Comparison of ENCODE assay signal across 9 cellular contexts in genomic region chr1:204975568-204976235, GRCh38.
DNase-seq lines count a peak whose midpoint lies in the region; ATAC-seq, FAIRE-seq and TF ChIP-seq lines count a peak whose summit lies in the region.
"Had no signal": no experiment of that assay in that cellular context is flagged by ENCODE, and none has a peak within 500 bp of the region (broad histone marks: within the 10 kb centered on the region; RNA-seq: fewer than 3 reads in every experiment).

No MANE protein-coding gene starts in this region.

- CTCF ChIA-PET in CD8-positive, alpha-beta T cell (lab: Charles Lee), result interaction anchor here (0.7 to 5.3 kb wide), 12 partner anchors 10 to 286 kb away, joined by 3 to 66 read pairs (median 4); partner anchors contain the start of gene TMCC2

- no peak overlapping the region for H3K4me3 ChIP-seq in CD8-positive, alpha-beta T cell (ENCODE audit: low read depth, low read length)
- H3K4me3 ChIP-seq in H7 (ENCODE audit: insufficient read depth, low read depth, low read length), result no peak overlapping the region
- H3K4me3 ChIP-seq in fibroblast of the aortic adventitia (ENCODE audit: low read depth, low read length), result no peak overlapping the region

- no peaks in the 10 kb centered on the region for H3K36me3 Mint-ChIP-seq in CD8-positive, alpha-beta T cell
- no peaks in the 10 kb centered on the region for H3K36me3 Mint-ChIP-seq in activated T-cell treated with anti-CD3 and anti-CD28 coated beads, Interleukin-2, amount 50 U/mL, for 4 hours (ENCODE audit: insufficient read depth)

- H3K27me3 Mint-ChIP-seq in CD8-positive, alpha-beta T cell (ENCODE audit: low read depth), result peaks cover 16% of the 10 kb centered on the region
- H3K27me3 Mint-ChIP-seq in activated T-cell treated with anti-CD3 and anti-CD28 coated beads, Interleukin-2, amount 50 U/mL, for 4 hours (ENCODE audit: low read depth), result peaks cover 27% of the 10 kb centered on the region

- no peak overlapping the region for H3K27ac Mint-ChIP-seq in CD8-positive, alpha-beta T cell
- H3K27ac Mint-ChIP-seq: T-helper 1 cell treated with Interleukin-12 subunit alpha and Interleukin-12 subunit beta and Interleukin-4 antibody, amounts not matched to agents 30 μg/mL and 1 μg/mL, for 36 hours had no signal

- ATAC-seq in CD8-positive, alpha-beta T cell, result peak; percentile 74
- ATAC-seq in activated T-cell treated with anti-CD3 and anti-CD28 coated beads, Interleukin-2, amount 50 U/mL, for 4 hours, result peak; percentile 65 to 75
- peak; percentile 56 for ATAC-seq in omental fat pad (ENCODE audit: low FRiP score)

- peak; percentile 75 for TF ChIP-seq CTCF in CD8-positive, alpha-beta T cell (IDR thresholded peaks at IDR 0.05)
- TF ChIP-seq CTCF in fibroblast of the aortic adventitia (IDR thresholded peaks at IDR 0.05; ENCODE audit: insufficient read depth, low read length) (peak; percentile 91), omental fat pad (IDR thresholded peaks at IDR 0.05) (peak in 1 of 3 donors; percentile 37)

- no peaks in the 10 kb centered on the region for H3K4me1 Mint-ChIP-seq in CD8-positive, alpha-beta T cell (ENCODE audit: low read depth)
- peaks cover 9% of the 10 kb centered on the region for H3K4me1 Mint-ChIP-seq in activated T-cell treated with anti-CD3 and anti-CD28 coated beads, Interleukin-2, amount 50 U/mL, for 4 hours (ENCODE audit: low read depth)

- H3K4me3 Mint-ChIP-seq in CD8-positive, alpha-beta T cell, result no peak overlapping the region
- no peak overlapping the region for H3K4me3 Mint-ChIP-seq in activated T-cell treated with anti-CD3 and anti-CD28 coated beads, Interleukin-2, amount 50 U/mL, for 4 hours
- H3K4me3 Mint-ChIP-seq: T-helper 1 cell treated with Interleukin-12 subunit alpha and Interleukin-12 subunit beta and Interleukin-4 antibody, amounts not matched to agents 30 μg/mL and 1 μg/mL, for 36 hours had no signal

- peak; percentile 16 to 63 (median 40) for DNase-seq in CD8-positive, alpha-beta T cell
- DNase-seq in H7 (peak; percentile 94), OCI-M1 (lab: John Stamatoyannopoulos, UW) (peak; percentile 86), fibroblast of the aortic adventitia (ENCODE audit: low read depth) (peak; percentile 46), omental fat pad (ENCODE audit: low spot score) (peak; percentile 39), urothelium cell line (ENCODE audit: low spot score) (peak; percentile 80), OCI-M2 (lab: John Stamatoyannopoulos, UW; ENCODE audit: unreplicated experiment) (no peak)
- peak; percentile 34 for DNase-seq in activated T-cell treated with anti-CD3 and anti-CD28 coated beads, Interleukin-2, amount 50 U/mL, for 4 hours

- intact Hi-C loops in CD8-positive, alpha-beta T cell (cut with DNase I, micrococcal nuclease), result loop anchor here (1.0 to 10.0 kb wide), 4 partner anchors 86 to 549 kb away; no protein-coding TSS in a partner anchor

- no peaks in the 10 kb centered on the region for H3K4me1 ChIP-seq in CD8-positive, alpha-beta T cell (ENCODE audit: insufficient read depth, low read length)

- POLR2A ChIA-PET in CD8-positive, alpha-beta T cell (lab: Charles Lee), result no interaction called here

- no peak for FAIRE-seq in urothelium cell line (lab: Jason Lieb, UNC)

- no peaks in the 10 kb centered on the region for H3K36me3 ChIP-seq in CD8-positive, alpha-beta T cell (ENCODE audit: insufficient read depth, low read length)
- H3K36me3 ChIP-seq in H7 (replicated peaks; ENCODE audit: control insufficient read depth, insufficient read depth, low read length), result no peaks in the 10 kb centered on the region

- no peak overlapping the region for H3K27ac ChIP-seq in CD8-positive, alpha-beta T cell (ENCODE audit: low read depth, low read length)

- H3K9me3 Mint-ChIP-seq in CD8-positive, alpha-beta T cell, result no peaks in the 10 kb centered on the region
- H3K9me3 Mint-ChIP-seq in activated T-cell treated with anti-CD3 and anti-CD28 coated beads, Interleukin-2, amount 50 U/mL, for 4 hours, result no peaks in the 10 kb centered on the region
- H3K9me3 Mint-ChIP-seq: T-helper 1 cell treated with Interleukin-12 subunit alpha and Interleukin-12 subunit beta and Interleukin-4 antibody, amounts not matched to agents 30 μg/mL and 1 μg/mL, for 36 hours had no signal

- H3K27me3 ChIP-seq in CD8-positive, alpha-beta T cell (ENCODE audit: insufficient read depth, low read length), result no peaks in the 10 kb centered on the region
- H3K27me3 ChIP-seq in H7 (ENCODE audit: control insufficient read depth, insufficient read depth, low read length), result no peaks in the 10 kb centered on the region

- H3K9me3 ChIP-seq in CD8-positive, alpha-beta T cell (ENCODE audit: low read length), result no peaks in the 10 kb centered on the region
